In the genomic region with DNA sequence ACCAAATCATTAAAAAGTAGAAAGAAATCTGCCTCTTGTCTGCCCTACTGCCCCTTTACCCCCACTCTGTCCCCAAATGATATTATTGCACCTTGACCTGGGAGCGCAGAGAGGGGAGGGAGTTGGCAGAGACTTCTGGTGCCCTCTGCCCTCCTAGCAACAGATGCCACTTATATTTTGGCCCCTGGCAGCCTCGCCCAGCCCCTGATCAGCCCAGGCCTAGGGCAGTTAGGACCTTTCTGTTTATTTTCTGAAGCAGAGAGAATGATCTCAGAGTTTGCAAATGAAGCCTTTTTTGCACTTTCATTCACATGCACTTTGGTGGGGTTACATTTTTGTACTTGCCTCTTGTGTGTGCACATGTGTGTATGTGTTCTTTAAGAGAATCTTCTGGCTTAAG, we compare ENCODE assay signal across 15 cellular contexts. TPM values are rescaled to one million over a fixed set of nuclear protein-coding genes. Genes with fewer than 3 reads are reported as not detected.
DNase-seq lines count a peak whose midpoint lies in the region; ATAC-seq and TF ChIP-seq lines count a peak whose summit lies in the region.
"Had no signal": no experiment of that assay in that cellular context is flagged by ENCODE, and none has a peak within 500 bp of the region (broad histone marks: within the 10 kb centered on the region; RNA-seq: fewer than 3 reads in every experiment).

No MANE protein-coding gene starts in this region.

- H3K9me3 Mint-ChIP-seq in chondrocyte (ENCODE audit: low read depth) = peaks cover 11% of the 10 kb centered on the region

- H3K27me3 ChIP-seq in testis = no peaks in the 10 kb centered on the region
- H3K27me3 ChIP-seq in esophagus muscularis mucosa = no peaks in the 10 kb centered on the region
- H3K27me3 ChIP-seq: BE2C had no signal

- TF ChIP-seq POLR2A in testis (IDR thresholded peaks at IDR 0.05) (no peak), esophagus muscularis mucosa (IDR thresholded peaks at IDR 0.05; ENCODE audit: low read depth) (no peak)

- peaks cover 11% of the 10 kb centered on the region for H3K4me1 ChIP-seq in mucosa of descending colon (ENCODE audit: low read depth)
- H3K4me1 ChIP-seq in testis = peaks cover 21% of the 10 kb centered on the region
- no peaks in the 10 kb centered on the region for H3K4me1 ChIP-seq in esophagus muscularis mucosa
- H3K4me1 ChIP-seq: A549, BE2C had no signal

- intact Hi-C loops in left colon (cut with DNase I, micrococcal nuclease) (no loop called here), mucosa of descending colon (cut with DNase I, micrococcal nuclease) (no loop called here), testis (cut with DNase I; ENCODE audit: low total_unique reads) (no loop called here), esophagus muscularis mucosa (cut with DNase I) (no loop called here)

- WGBS in testis, 2 donors = 43 to 77% methylated on average over 2 of the region's 2 CpGs
- WGBS in esophagus muscularis mucosa = 97% methylated on average over 2 of the region's 2 CpGs

- H3K4me3 ChIP-seq in mucosa of descending colon = no peak overlapping the region
- H3K4me3 ChIP-seq in testis = no peak overlapping the region
- no peak overlapping the region for H3K4me3 ChIP-seq in esophagus muscularis mucosa
- H3K4me3 ChIP-seq: A549 had no signal

- H3K27ac Mint-ChIP-seq in chondrocyte (ENCODE audit: unreplicated experiment) = no peak overlapping the region
- H3K27ac Mint-ChIP-seq: CD4-positive, alpha-beta memory T cell; IgD-negative memory B cell had no signal

- no peaks in the 10 kb centered on the region for H3K27me3 Mint-ChIP-seq in chondrocyte (ENCODE audit: low read depth)
- H3K27me3 Mint-ChIP-seq: IgD-negative memory B cell had no signal

- DNase-seq in chondrocyte (ENCODE audit: low spot score) (peak; percentile 36), left colon (peak; percentile 45 to 49), mucosa of descending colon (peak in 2 of 3 donors; percentile 49 to 64), testis (no peak), GDM1 (lab: John Stamatoyannopoulos, UW) (no peak), NCI-H774 (lab: John Stamatoyannopoulos, UW) (no peak), esophagus muscularis mucosa (ENCODE audit: extremely low spot score) (no peak)
- DNase-seq: BE2C; CD4-positive, alpha-beta memory T cell; DMS79 had no signal

- H3K36me3 ChIP-seq in mucosa of descending colon (ENCODE audit: low read depth) (no peaks in the 10 kb centered on the region), testis (ENCODE audit: low read depth, missing control alignments) (no peaks in the 10 kb centered on the region), esophagus muscularis mucosa (peaks cover 0 to 26% (median 9%) of the 10 kb centered on the region in 4 donors)
- H3K36me3 ChIP-seq: BE2C had no signal

- no peak overlapping the region for H3K4me3 Mint-ChIP-seq in chondrocyte (ENCODE audit: unreplicated experiment)
- H3K4me3 Mint-ChIP-seq: CD4-positive, alpha-beta memory T cell; IgD-negative memory B cell had no signal

- TF ChIP-seq CTCF in chondrocyte (IDR thresholded peaks at IDR 0.05) (no peak), mucosa of descending colon (IDR thresholded peaks at IDR 0.05) (no peak), testis (IDR thresholded peaks at IDR 0.05) (no peak), esophagus muscularis mucosa (IDR thresholded peaks at IDR 0.05) (no peak)

- no peak for TF ChIP-seq EP300 in esophagus muscularis mucosa (IDR thresholded peaks at IDR 0.05)

- H3K27ac ChIP-seq in testis (peak overlapping the region; percentile 4 to 66), esophagus muscularis mucosa (replicated peaks in 1 of 4) (no peak overlapping the region)
- H3K27ac ChIP-seq: A549, C4-2B had no signal

- ATAC-seq in left colon (peak; percentile 93), mucosa of descending colon (peak; percentile 80), GM18868 (IDR thresholded peaks at IDR 0.05; ENCODE audit: unreplicated experiment) (no peak)
- ATAC-seq: A549, HCT116 had no signal

- H3K4me1 Mint-ChIP-seq in chondrocyte (ENCODE audit: low read depth) = peaks cover 12% of the 10 kb centered on the region
- H3K4me1 Mint-ChIP-seq: CD4-positive, alpha-beta memory T cell had no signal

- peaks cover 19% of the 10 kb centered on the region for H3K36me3 Mint-ChIP-seq in chondrocyte (ENCODE audit: low read depth)

- H3K9me3 ChIP-seq in mucosa of descending colon = no peaks in the 10 kb centered on the region
- H3K9me3 ChIP-seq in testis = no peaks in the 10 kb centered on the region
- H3K9me3 ChIP-seq in esophagus muscularis mucosa = peaks cover 0 to 6% (median 0%) of the 10 kb centered on the region in 4 donors
- H3K9me3 ChIP-seq: BE2C had no signal

RNA-seq across cellular contexts. Expression of gene SGK2, which starts 8.4 kb away (rescaled TPM):
- total RNA-seq in chondrocyte (0.45 to 2.1 TPM (median 0.54 TPM) in 3 replicates), left colon (100 to 1,000 TPM; 125 to 135 TPM), mucosa of descending colon (100 to 1,000 TPM in 2 of 3 donors, 10 to 100 TPM in 1; 60.4 to 207 (median 125) TPM), testis (1 to 10 TPM; 6.2 to 8.5 TPM), esophagus muscularis mucosa (1 to 10 TPM in 1 of 4 donors, under 1 TPM in 2, not detected in 1; 0.42 to 1.3 (median 0.66) TPM)
- 1.3 TPM for polyA plus RNA-seq in testis (ENCODE audit: insufficient read depth, low read depth, low replicate concordance)
- polyA plus RNA-seq: CD4-positive, alpha-beta memory T cell; IgD-negative memory B cell had no signal

RNA-seq across cellular contexts. Expression of gene IFT52, which starts 40.3 kb away (rescaled TPM):
- 38.9 to 41.1 TPM (median 39.8 TPM) in 3 replicates for total RNA-seq in chondrocyte
- 10 to 100 TPM; 19.2 to 24.8 TPM for total RNA-seq in left colon
- total RNA-seq in mucosa of descending colon = 10 to 100 TPM; 19.5 to 24.1 (median 22.8) TPM
- total RNA-seq in testis = 10 to 100 TPM; 57.1 to 67.3 TPM
- 94.2 TPM for polyA plus RNA-seq in testis (ENCODE audit: insufficient read depth, low read depth, low replicate concordance)
- 10 to 100 TPM; 17.4 to 20.9 (median 18.9) TPM for total RNA-seq in esophagus muscularis mucosa

RNA-seq across cellular contexts. Expression of gene L3MBTL1, which starts 43.0 kb away (rescaled TPM):
- total RNA-seq in chondrocyte (11.2 to 17.0 TPM (median 11.6 TPM) in 3 replicates), left colon (10 to 100 TPM in 1 of 2 donors, 1 to 10 TPM in 1; 7.6 to 11.5 TPM), mucosa of descending colon (10 to 100 TPM in 2 of 3 donors, 1 to 10 TPM in 1; 6.4 to 13.1 (median 10.7) TPM), testis (10 to 100 TPM; 64.5 to 68.1 TPM), esophagus muscularis mucosa (10 to 100 TPM in 1 of 4 donors, 1 to 10 TPM in 3; 5.6 to 19.5 (median 8.5) TPM)
- 16.9 TPM for polyA plus RNA-seq in testis (ENCODE audit: insufficient read depth, low read depth, low replicate concordance)

Comparison
In these comparisons a context has a peak if more than half of its experiments do, and no peak if none do; other contexts are left out.
1. DNase-seq: peak in chondrocyte (single experiment), left colon (2 of 2) and mucosa of descending colon (2 of 3); none in testis (single experiment), GDM1 (single experiment), NCI-H774 (single experiment) and esophagus muscularis mucosa (single experiment).
2. H3K27ac ChIP-seq: peak in testis (2 of 2); none in esophagus muscularis mucosa (0 of 4).
3. RNA of gene SGK2, which starts 8.4 kb away (total RNA-seq): 125 to 135 TPM in left colon and 60.4 to 207 TPM in mucosa of descending colon; 6.2 to 8.5 TPM in testis, 0.42 to 1.3 TPM in esophagus muscularis mucosa and 0.45 to 2.1 TPM in chondrocyte; every median in the first group is over 4 times any median in the second.